In genomic region chr10:12255048-12255447, GRCh38 we compare ENCODE assay signal across 16 cellular contexts. TPM values are rescaled to one million over a fixed set of nuclear protein-coding genes. Genes with fewer than 3 reads are reported as not detected.
DNase-seq lines count a peak whose midpoint lies in the region; ATAC-seq and TF ChIP-seq lines count a peak whose summit lies in the region.
"Had no signal": no experiment of that assay in that cellular context is flagged by ENCODE, and none has a peak within 500 bp of the region (broad histone marks: within the 10 kb centered on the region; RNA-seq: fewer than 3 reads in every experiment).

No MANE protein-coding gene starts in this region.

- no peak for DNase-seq in T-helper 17 cell
- DNase-seq in mesenchymal stem cell, result peak; percentile 33
- DNase-seq in sigmoid colon, result no peak
- DNase-seq in NCI-H2081 treated with DMSO at 0.1 percent for 48 hours (lab: John Stamatoyannopoulos, UW), result no peak
- DNase-seq: CD8-positive, alpha-beta T cell; COR-L47; DMS153; DMS79 treated with DMSO at 0.1 percent for 48 hours; EL; GM23248; H7 had no signal

- H3K4me3 ChIP-seq in mesenchymal stem cell (ENCODE audit: insufficient read depth in 1 of 2, low read depth in 1 of 2, low read length in 2 of 2) (no peak overlapping the region), sigmoid colon (no peak overlapping the region)
- H3K4me3 ChIP-seq: A549, GM23248 had no signal

- no peak for TF ChIP-seq CTCF in sigmoid colon (IDR thresholded peaks at IDR 0.05)

- H3K27me3 Mint-ChIP-seq in T-helper 17 cell, result no peaks in the 10 kb centered on the region

- H3K9ac ChIP-seq in mesenchymal stem cell (ENCODE audit: low read length), result no peak overlapping the region
- H3K9ac ChIP-seq: GM23248 had no signal

- H3K4me3 Mint-ChIP-seq in T-helper 17 cell, result no peak overlapping the region
- H3K4me3 Mint-ChIP-seq: CD14-positive monocyte; CD8-positive, alpha-beta T cell had no signal

- no peaks in the 10 kb centered on the region for H3K9me3 ChIP-seq in T-helper 17 cell (ENCODE audit: control insufficient read depth, low read length, poor library complexity, severe bottlenecking)
- H3K9me3 ChIP-seq in mesenchymal stem cell (ENCODE audit: control insufficient read depth, low read length), result no peaks in the 10 kb centered on the region
- no peaks in the 10 kb centered on the region for H3K9me3 ChIP-seq in sigmoid colon
- H3K9me3 ChIP-seq: A549 had no signal

- H3K36me3 Mint-ChIP-seq in T-helper 17 cell (ENCODE audit: low read depth), result peaks cover 3% of the 10 kb centered on the region

- H2AFZ ChIP-seq in mesenchymal stem cell (ENCODE audit: low read depth, low read length), result no peak overlapping the region
- H2AFZ ChIP-seq: GM23248 had no signal

- H3K18ac ChIP-seq in mesenchymal stem cell (ENCODE audit: low read depth in 1 of 2, low read length in 2 of 2), result no peak overlapping the region

- H4K91ac ChIP-seq in mesenchymal stem cell (ENCODE audit: low read length), result no peak overlapping the region

- H3K27ac ChIP-seq in mesenchymal stem cell (ENCODE audit: low read length, poor library complexity, severe bottlenecking) (no peak overlapping the region), sigmoid colon (peak overlapping the region in 3 of 4 donors; percentile 34 to 59 (median 35))
- H3K27ac ChIP-seq: A549, GM23248, HL-60 had no signal

- H2BK12ac ChIP-seq in mesenchymal stem cell (ENCODE audit: low read length in 2 of 2), result no peak overlapping the region

- no peak overlapping the region for H3K14ac ChIP-seq in mesenchymal stem cell (ENCODE audit: low read length in 2 of 2)

- H3K23ac ChIP-seq in mesenchymal stem cell (ENCODE audit: low read length in 2 of 2), result no peak overlapping the region

- H3K4ac ChIP-seq in mesenchymal stem cell (ENCODE audit: low read depth in 1 of 2, low read length in 2 of 2), result no peak overlapping the region

- no peak overlapping the region for H2BK15ac ChIP-seq in mesenchymal stem cell (ENCODE audit: low read depth, poor library complexity, severe bottlenecking)

- H3K27ac Mint-ChIP-seq in T-helper 17 cell, result peak overlapping the region; percentile 41
- H3K27ac Mint-ChIP-seq: CD8-positive, alpha-beta T cell had no signal

- H4K8ac ChIP-seq in mesenchymal stem cell (ENCODE audit: low read length), result no peak overlapping the region

- H3K4me1 ChIP-seq in mesenchymal stem cell (ENCODE audit: control insufficient read depth, insufficient read depth, low read depth, low read length) (no peaks in the 10 kb centered on the region), sigmoid colon (peaks cover 0 to 7% (median 4%) of the 10 kb centered on the region in 4 donors)
- H3K4me1 ChIP-seq: A549 had no signal

- H3K36me3 ChIP-seq in mesenchymal stem cell (ENCODE audit: control insufficient read depth in 1 of 2, insufficient read depth in 2 of 2, low read depth in 1 of 2, low read length in 2 of 2) (peaks cover 8 to 10% of the 10 kb centered on the region in 2 experiments), sigmoid colon (peaks cover 0 to 11% (median 0%) of the 10 kb centered on the region in 4 donors)

- H2BK5ac ChIP-seq in mesenchymal stem cell (ENCODE audit: low read depth, low read length, poor library complexity, severe bottlenecking), result no peak overlapping the region

- no peak overlapping the region for H3K4me2 ChIP-seq in mesenchymal stem cell (ENCODE audit: low read length, poor library complexity, severe bottlenecking)
- H3K4me2 ChIP-seq: A549 had no signal

- intact Hi-C loops in sigmoid colon (cut with DNase I), result no loop called here

- peaks cover 1% of the 10 kb centered on the region for H3K79me1 ChIP-seq in mesenchymal stem cell (replicated peaks; ENCODE audit: low read length, poor library complexity, severe bottlenecking)

- no peak overlapping the region for H2BK120ac ChIP-seq in mesenchymal stem cell (ENCODE audit: low read depth, low read length)

- 20% methylated on average over 1 of the region's 1 CpG for WGBS in mesenchymal stem cell
- 71 to 75% methylated on average over 1 of the region's 1 CpG for WGBS in sigmoid colon, 2 donors

- ATAC-seq in T-helper 17 cell (no peak), HG03342 (IDR thresholded peaks at IDR 0.05; ENCODE audit: unreplicated experiment) (no peak), HG02763 (IDR thresholded peaks at IDR 0.05; ENCODE audit: unreplicated experiment) (no peak)
- ATAC-seq: A549; CD8-positive, alpha-beta T cell had no signal

- no peaks in the 10 kb centered on the region for H3K27me3 ChIP-seq in mesenchymal stem cell (ENCODE audit: control insufficient read depth in 1 of 2, insufficient read depth in 1 of 2, low read length in 2 of 2)
- no peaks in the 10 kb centered on the region for H3K27me3 ChIP-seq in sigmoid colon

- no peak overlapping the region for H2AK5ac ChIP-seq in mesenchymal stem cell (ENCODE audit: low read length, severe bottlenecking)

- no peak for TF ChIP-seq EP300 in sigmoid colon (IDR thresholded peaks at IDR 0.05)

- TF ChIP-seq POLR2A in sigmoid colon (IDR thresholded peaks at IDR 0.05), result no peak

- no peaks in the 10 kb centered on the region for H3K4me1 Mint-ChIP-seq in T-helper 17 cell
- H3K4me1 Mint-ChIP-seq: CD14-positive monocyte had no signal

RNA-seq across cellular contexts. Expression of gene CDC123, which starts 59.1 kb away (rescaled TPM):
- total RNA-seq in T-helper 17 cell, result 10 to 100 TPM; 35.9 to 52.8 TPM
- polyA plus RNA-seq in mesenchymal stem cell (2013, experiment 1 of 2), result 113 TPM
- 114 TPM for polyA plus RNA-seq in mesenchymal stem cell (2013, experiment 2 of 2)
- 10 to 100 TPM; 33.8 to 61.7 (median 48.5) TPM for total RNA-seq in sigmoid colon
- 10 to 100 TPM; 44.2 to 70.3 (median 55.9) TPM for polyA plus RNA-seq in sigmoid colon

RNA-seq across cellular contexts. Expression of gene NUDT5, which starts 59.4 kb away (rescaled TPM):
- total RNA-seq in T-helper 17 cell (10 to 100 TPM; 27.8 to 33.5 TPM), sigmoid colon (10 to 100 TPM; 20.0 to 31.6 (median 24.0) TPM)
- polyA plus RNA-seq in mesenchymal stem cell (2013, experiment 1 of 2), result 68.3 TPM
- polyA plus RNA-seq in mesenchymal stem cell (2013, experiment 2 of 2), result 70.4 TPM
- polyA plus RNA-seq in sigmoid colon, result 10 to 100 TPM; 30.0 to 52.9 (median 44.4) TPM
